ENCODE assay signal across 1 cellular context in genomic region chr11:72100462-72100861, GRCh38.
TF ChIP-seq lines count a peak whose summit lies in the region.

No MANE protein-coding gene starts in this region.

TF ChIP-seq in GM12878, 131 proteins besides CTCF, POLR2A, EP300 and RAD21:
- peak; percentile 51; the same call in 1 of the 2 replicates for TF ChIP-seq SPI1 (IDR thresholded peaks at IDR 0.05; ENCODE audit: borderline replicate concordance, insufficient read depth, low read depth, low read length)
- no peak for TF ChIP-seq HDAC2 (IDR thresholded peaks at IDR 0.05)
